ENCODE assay signal across 2 cellular contexts in genomic region chr12:120737557-120738251, GRCh38.
A peak's percentile ranks its signal among the peaks of the same experiment; 100 is the strongest.
TF ChIP-seq lines count a peak whose summit lies in the region.

No MANE protein-coding gene starts in this region.

TF ChIP-seq in HEK293T, 16 proteins besides CTCF, POLR2A, EP300 and RAD21 (continued from another document):
- no peak for TF ChIP-seq CTBP1 (IDR thresholded peaks at IDR 0.05; ENCODE audit: borderline replicate concordance)
- TF ChIP-seq SP1 (IDR thresholded peaks at IDR 0.05) = no peak
- no peak for TF ChIP-seq ZNF384 (IDR thresholded peaks at IDR 0.05)

TF ChIP-seq in K562, 482 proteins besides CTCF, POLR2A, EP300 and RAD21 (continued from another document):
- TF ChIP-seq, protein P1, sequence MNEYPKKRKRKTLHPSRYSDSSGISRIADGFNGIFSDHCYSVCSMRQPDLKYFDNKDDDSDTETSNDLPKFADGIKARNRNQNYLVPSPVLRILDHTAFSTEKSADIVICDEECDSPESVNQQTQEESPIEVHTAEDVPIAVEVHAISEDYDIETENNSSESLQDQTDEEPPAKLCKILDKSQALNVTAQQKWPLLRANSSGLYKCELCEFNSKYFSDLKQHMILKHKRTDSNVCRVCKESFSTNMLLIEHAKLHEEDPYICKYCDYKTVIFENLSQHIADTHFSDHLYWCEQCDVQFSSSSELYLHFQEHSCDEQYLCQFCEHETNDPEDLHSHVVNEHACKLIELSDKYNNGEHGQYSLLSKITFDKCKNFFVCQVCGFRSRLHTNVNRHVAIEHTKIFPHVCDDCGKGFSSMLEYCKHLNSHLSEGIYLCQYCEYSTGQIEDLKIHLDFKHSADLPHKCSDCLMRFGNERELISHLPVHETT (CRISPR knock-in tag; conservative IDR thresholded peaks at IDR 0.05 in 1 of 2, IDR thresholded peaks at IDR 0.05 in 1 of 2) = no peak
- TF ChIP-seq ZNF24 (IDR thresholded peaks at IDR 0.05) (no peak), BRCA1 (IDR thresholded peaks at IDR 0.05) (no peak), BRCA1 (CRISPR knock-in tag; IDR thresholded peaks at IDR 0.05) (no peak), SMC3 (conservative IDR thresholded peaks at IDR 0.05; ENCODE audit: insufficient read depth, low read depth, low read length) (0 out of 2 replicates have a peak, but pooled peaks have one; percentile 27), TAF1 (IDR thresholded peaks at IDR 0.05; ENCODE audit: control insufficient read depth, extremely low read depth, insufficient read depth, low read length, severe bottlenecking) (no peak)
